In the genomic region with DNA sequence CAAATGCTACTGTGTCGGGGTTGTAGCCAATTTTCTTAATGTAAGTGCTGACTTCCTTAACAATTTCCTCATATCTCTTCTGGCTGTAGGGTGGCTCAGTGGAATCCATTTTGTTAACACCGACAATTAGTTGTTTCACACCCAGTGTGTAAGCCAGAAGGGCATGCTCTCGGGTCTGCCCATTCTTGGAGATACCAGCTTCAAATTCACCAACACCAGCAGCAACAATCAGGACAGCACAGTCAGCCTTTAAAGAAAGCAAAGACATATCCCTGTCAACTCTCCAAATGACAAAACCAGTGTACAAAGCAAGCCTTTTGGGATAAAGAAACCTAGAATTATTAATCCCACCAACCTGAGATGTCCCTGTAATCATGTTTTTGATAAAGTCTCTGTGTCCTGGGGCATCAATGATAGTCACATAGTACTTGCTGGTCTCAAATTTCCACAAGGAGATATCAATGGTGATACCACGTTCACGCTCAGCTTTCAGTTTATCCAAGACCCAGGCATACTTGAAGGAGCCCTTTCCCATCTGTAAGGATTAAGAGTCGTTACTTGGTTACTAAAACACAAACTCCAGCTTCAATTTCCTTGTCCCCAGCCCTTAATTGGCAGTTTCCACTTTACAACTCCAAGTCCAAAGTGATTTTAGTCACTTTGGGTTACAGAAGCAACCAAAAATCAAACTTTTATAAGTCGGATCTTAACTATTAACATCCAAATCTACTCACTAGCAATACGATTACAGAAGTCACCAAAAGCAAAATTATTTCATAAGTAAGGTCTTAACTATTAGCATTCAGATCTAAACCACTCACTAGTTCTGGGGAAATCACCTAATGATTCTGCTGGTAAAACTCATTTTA, we compare ENCODE assay signal across 1 cellular context.
TF ChIP-seq lines count a peak whose summit lies in the region.

No MANE protein-coding gene starts in this region.

TF ChIP-seq in PFSK-1, 5 proteins besides CTCF, POLR2A, EP300 and RAD21:
- TF ChIP-seq POLR2AphosphoS5 (IDR thresholded peaks at IDR 0.05; ENCODE audit: low read depth, low read length) = peak; percentile 33
